Comparison of ENCODE assay signal across 34 cellular contexts in genomic region chr16:46562979-46563378, GRCh38.
"Had no signal": no experiment of that assay in that cellular context is flagged by ENCODE, and none has a peak within 500 bp of the region (broad histone marks: within the 10 kb centered on the region; RNA-seq: fewer than 3 reads in every experiment).

No MANE protein-coding gene starts in this region.

- H3K9me3 ChIP-seq: adrenal gland, ascending aorta, body of pancreas, breast epithelium had no signal

- DNase-seq: activated effector memory CD4-positive, alpha-beta T cell treated with anti-CD3 and anti-CD28 coated beads, Interleukin-2, amount 50 U/mL, for 16 hours; activated effector memory CD4-positive, alpha-beta T cell treated with Interleukin-2 at 50 U/mL for 16 hours; activated gamma-delta T cell; activated gamma-delta T cell treated with Interleukin-2 at 50 U/mL for 16 hours; activated naive CD4-positive, alpha-beta T cell; activated naive CD4-positive, alpha-beta T cell treated with anti-CD3 and anti-CD28 coated beads for 36 hours; activated naive CD4-positive, alpha-beta T cell treated with anti-CD3 and anti-CD28 coated beads, Interleukin-2, amount 10 ng/mL, durations not matched to agents 7 days and 5 days; activated naive CD4-positive, alpha-beta T cell treated with anti-CD3 and anti-CD28 coated beads, Interleukin-2, amount 50 U/mL, for 16 hours; activated naive CD4-positive, alpha-beta T cell treated with Interleukin-2 at 50 U/mL for 16 hours; activated naive CD8-positive, alpha-beta T cell treated with anti-CD3 and anti-CD28 coated beads for 36 hours; activated naive CD8-positive, alpha-beta T cell treated with anti-CD3 and anti-CD28 coated beads, Interleukin-2, amount 10 ng/mL, durations not matched to agents 7 days and 5 days; activated naive CD8-positive, alpha-beta T cell treated with anti-CD3 and anti-CD28 coated beads, Interleukin-2, amount 50 U/mL, for 24 hours; activated T-cell treated with anti-CD3 and anti-CD28 coated beads, Interleukin-2, amount 50 U/mL, for 1 hour; activated T-cell treated with anti-CD3 and anti-CD28 coated beads, Interleukin-2, amount 50 U/mL, for 24 hours; activated T-cell treated with anti-CD3 and anti-CD28 coated beads, Interleukin-2, amount 50 U/mL, for 4 hours; activated T-cell treated with anti-CD3 and anti-CD28 coated beads, Interleukin-2, amount 50 U/mL, for 48 hours; activated T-cell treated with anti-CD3 and anti-CD28 coated beads, Interleukin-2, amount 50 U/mL, for 72 hours; adrenal gland; amniotic stem cell; amygdala; anterior cingulate cortex; aorta; body of pancreas; brain microvascular endothelial cell; caudate nucleus; central memory CD4-positive, alpha-beta T cell; cerebellar nuclear complex had no signal

- H3K4me1 ChIP-seq: adrenal gland, ascending aorta, body of pancreas, breast epithelium had no signal

- FAIRE-seq: astrocyte, bronchial epithelial cell had no signal

- H3K27ac ChIP-seq: adrenal gland, ascending aorta, body of pancreas, brain microvascular endothelial cell, breast epithelium, cardiac muscle cell had no signal

- ATAC-seq: activated naive CD4-positive, alpha-beta T cell treated with anti-CD3 and anti-CD28 coated beads, Interleukin-2, amount 50 U/mL, for 72 hours; activated naive CD8-positive, alpha-beta T cell treated with anti-CD3 and anti-CD28 coated beads, Interleukin-2, amount 50 U/mL, for 24 hours; activated T-cell treated with anti-CD3 and anti-CD28 coated beads, Interleukin-2, amount 50 U/mL, for 4 hours; activated T-cell treated with anti-CD3 and anti-CD28 coated beads, Interleukin-2, amount 50 U/mL, for 72 hours; activated T-helper 17 cell treated with anti-CD3 and anti-CD28 coated beads, Interleukin-2, amount 50 U/mL, for 72 hours; body of pancreas had no signal

- H3K36me3 ChIP-seq: adrenal gland, ascending aorta, brain microvascular endothelial cell, breast epithelium, cardiac muscle cell had no signal

- H3K27me3 ChIP-seq: adrenal gland, ascending aorta, body of pancreas, brain microvascular endothelial cell, breast epithelium, cardiac muscle cell had no signal

- H3K4me3 ChIP-seq: adrenal gland, ascending aorta, body of pancreas, breast epithelium, cardiac muscle cell had no signal
